8 cellular contexts compared by ENCODE assay signal in the genomic region with DNA sequence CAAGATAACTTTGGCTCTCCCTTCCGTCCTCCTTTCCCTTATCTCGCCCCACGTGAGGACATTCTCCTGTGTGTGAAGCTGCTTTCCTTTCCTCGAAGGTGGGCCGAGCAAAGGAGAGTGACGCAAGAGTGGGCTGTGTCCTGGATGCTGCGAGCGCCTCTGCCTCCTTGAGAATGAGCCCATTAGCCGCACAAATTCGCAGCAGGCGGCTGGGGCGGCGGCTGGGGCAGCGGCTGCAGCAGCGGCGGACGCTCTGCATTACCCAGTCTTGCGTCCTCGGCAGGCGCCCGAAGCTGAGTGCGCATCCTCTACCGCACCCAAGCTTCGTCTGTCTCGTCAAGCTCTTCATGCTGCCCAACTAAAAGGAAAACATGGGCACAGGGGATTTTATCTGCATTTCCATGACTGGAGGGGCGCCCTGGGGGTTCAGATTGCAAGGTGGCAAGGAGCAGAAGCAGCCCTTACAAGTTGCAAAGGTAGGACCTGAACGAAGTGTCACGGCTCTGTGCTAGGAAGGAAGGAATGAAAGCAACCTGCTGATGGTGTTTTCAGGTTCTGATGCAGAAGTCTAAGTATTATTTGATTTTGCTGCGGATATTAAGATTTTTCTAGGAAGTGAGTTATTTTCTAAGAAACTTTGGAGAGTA. TPM values are rescaled to one million over a fixed set of nuclear protein-coding genes. Genes with fewer than 3 reads are reported as not detected.
A peak's percentile ranks its signal among the peaks of the same experiment; 100 is the strongest.
DNase-seq lines count a peak whose midpoint lies in the region; ATAC-seq and TF ChIP-seq lines count a peak whose summit lies in the region.

A gene with protein sequence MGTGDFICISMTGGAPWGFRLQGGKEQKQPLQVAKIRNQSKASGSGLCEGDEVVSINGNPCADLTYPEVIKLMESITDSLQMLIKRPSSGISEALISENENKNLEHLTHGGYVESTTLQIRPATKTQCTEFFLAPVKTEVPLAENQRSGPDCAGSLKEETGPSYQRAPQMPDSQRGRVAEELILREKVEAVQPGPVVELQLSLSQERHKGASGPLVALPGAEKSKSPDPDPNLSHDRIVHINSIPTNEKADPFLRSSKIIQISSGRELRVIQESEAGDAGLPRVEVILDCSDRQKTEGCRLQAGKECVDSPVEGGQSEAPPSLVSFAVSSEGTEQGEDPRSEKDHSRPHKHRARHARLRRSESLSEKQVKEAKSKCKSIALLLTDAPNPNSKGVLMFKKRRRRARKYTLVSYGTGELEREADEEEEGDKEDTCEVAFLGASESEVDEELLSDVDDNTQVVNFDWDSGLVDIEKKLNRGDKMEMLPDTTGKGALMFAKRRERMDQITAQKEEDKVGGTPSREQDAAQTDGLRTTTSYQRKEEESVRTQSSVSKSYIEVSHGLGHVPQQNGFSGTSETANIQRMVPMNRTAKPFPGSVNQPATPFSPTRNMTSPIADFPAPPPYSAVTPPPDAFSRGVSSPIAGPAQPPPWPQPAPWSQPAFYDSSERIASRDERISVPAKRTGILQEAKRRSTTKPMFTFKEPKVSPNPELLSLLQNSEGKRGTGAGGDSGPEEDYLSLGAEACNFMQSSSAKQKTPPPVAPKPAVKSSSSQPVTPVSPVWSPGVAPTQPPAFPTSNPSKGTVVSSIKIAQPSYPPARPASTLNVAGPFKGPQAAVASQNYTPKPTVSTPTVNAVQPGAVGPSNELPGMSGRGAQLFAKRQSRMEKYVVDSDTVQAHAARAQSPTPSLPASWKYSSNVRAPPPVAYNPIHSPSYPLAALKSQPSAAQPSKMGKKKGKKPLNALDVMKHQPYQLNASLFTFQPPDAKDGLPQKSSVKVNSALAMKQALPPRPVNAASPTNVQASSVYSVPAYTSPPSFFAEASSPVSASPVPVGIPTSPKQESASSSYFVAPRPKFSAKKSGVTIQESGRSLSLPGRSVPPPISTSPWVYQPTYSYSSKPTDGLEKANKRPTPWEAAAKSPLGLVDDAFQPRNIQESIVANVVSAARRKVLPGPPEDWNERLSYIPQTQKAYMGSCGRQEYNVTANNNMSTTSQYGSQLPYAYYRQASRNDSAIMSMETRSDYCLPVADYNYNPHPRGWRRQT (plus strand): TSS at position 189 of the 647 bp plus-strand sequence. CDS start 183 bp downstream, at position 372.

- no peaks in the 10 kb centered on the region for H3K9me3 ChIP-seq in CD8-positive, alpha-beta T cell (ENCODE audit: low read length)
- H3K9me3 ChIP-seq in Peyer's patch (no peaks in the 10 kb centered on the region), adrenal gland (replicated peaks in 1 of 3) (no peaks in the 10 kb centered on the region)

- no peaks in the 10 kb centered on the region for H3K9me3 Mint-ChIP-seq in CD8-positive, alpha-beta T cell
- H3K9me3 Mint-ChIP-seq in osteocyte (ENCODE audit: unreplicated experiment): no peaks in the 10 kb centered on the region

- POLR2A ChIA-PET in CD8-positive, alpha-beta T cell (lab: Charles Lee): no interaction called here

- H3K27ac Mint-ChIP-seq in CD8-positive, alpha-beta T cell: no peak within 1 kb of the TSS
- peak within 1 kb of the TSS; percentile 72 for H3K27ac Mint-ChIP-seq in osteocyte (ENCODE audit: unreplicated experiment)

- peak within 1 kb of the TSS; percentile 74 for H3K4me3 Mint-ChIP-seq in CD8-positive, alpha-beta T cell
- H3K4me3 Mint-ChIP-seq in osteocyte (ENCODE audit: unreplicated experiment): peak within 1 kb of the TSS; percentile 83

- WGBS in adrenal gland, 4 donors: 3 to 6% (median 4%) methylated on average over 29 of the region's 29 CpGs

- H3K27ac ChIP-seq in CD8-positive, alpha-beta T cell (ENCODE audit: low read depth, low read length): no peak within 1 kb of the TSS
- no peak within 1 kb of the TSS for H3K27ac ChIP-seq in HL-60 (replicated peaks)
- H3K27ac ChIP-seq in Peyer's patch: peak within 1 kb of the TSS; percentile 40 to 81 (median 64)
- H3K27ac ChIP-seq in adrenal gland: peak within 1 kb of the TSS in 2 of 5 donors; percentile 52 to 70

- H3K4me3 ChIP-seq in CD8-positive, alpha-beta T cell (ENCODE audit: low read depth, low read length): peak within 1 kb of the TSS; percentile 43
- H3K4me3 ChIP-seq in HL-60 (replicated peaks; ENCODE audit: insufficient read depth, low read length) (peak within 1 kb of the TSS; percentile 38), Peyer's patch (peak within 1 kb of the TSS; percentile 31 to 63 (median 46)), adrenal gland (peak within 1 kb of the TSS in 1 of 4 donors; percentile 59)

- no peak for TF ChIP-seq CTCF in CD8-positive, alpha-beta T cell (IDR thresholded peaks at IDR 0.05)
- TF ChIP-seq CTCF in HL-60 (IDR thresholded peaks at IDR 0.05; ENCODE audit: insufficient read depth, low read length) (no peak), Peyer's patch (IDR thresholded peaks at IDR 0.05) (no peak), adrenal gland (IDR thresholded peaks at IDR 0.05) (no peak), osteocyte (IDR thresholded peaks at IDR 0.05) (no peak)

- peak in 4 of 7 experiments; percentile 3 to 54 (median 14) for DNase-seq in CD8-positive, alpha-beta T cell
- DNase-seq in HL-60 (ENCODE audit: low read depth in 1 of 2, low spot score in 1 of 2): peak in 1 of 2 experiments; percentile 47
- peak; percentile 31 to 76 (median 72) for DNase-seq in Peyer's patch
- DNase-seq in adrenal gland: peak; percentile 51 to 89 (median 57)
- peak; percentile 88 for DNase-seq in left cardiac atrium
- DNase-seq in osteocyte (ENCODE audit: extremely low spot score, unreplicated experiment): peak; percentile 87
- no peak for DNase-seq in NCI-H2196 treated with DMSO at 0.1 percent for 48 hours (lab: John Stamatoyannopoulos, UW; ENCODE audit: unreplicated experiment)

- H3K27me3 ChIP-seq in CD8-positive, alpha-beta T cell (ENCODE audit: insufficient read depth, low read length): peaks cover 8% of the 10 kb centered on the region
- H3K27me3 ChIP-seq in HL-60 (ENCODE audit: insufficient read depth, poor library complexity, severe bottlenecking) (peaks cover 2% of the 10 kb centered on the region), Peyer's patch (no peaks in the 10 kb centered on the region), adrenal gland (no peaks in the 10 kb centered on the region)

- ATAC-seq in CD8-positive, alpha-beta T cell: peak; percentile 51
- ATAC-seq in GM21381 (IDR thresholded peaks at IDR 0.05; ENCODE audit: unreplicated experiment) (peak; percentile 79), left cardiac atrium (peak; percentile 90 to 98)

- TF ChIP-seq POLR2A in Peyer's patch (IDR thresholded peaks at IDR 0.05) (peak in 1 of 2 donors; percentile 26), adrenal gland (IDR thresholded peaks at IDR 0.05) (peak; percentile 43 to 59)

- intact Hi-C loops in CD8-positive, alpha-beta T cell (cut with DNase I, micrococcal nuclease): loop anchor here in 1 of 2 experiments (1.0 kb wide), 1 partner anchor 146 kb away; no protein-coding TSS in a partner anchor
- intact Hi-C loops in adrenal gland (cut with DNase I) (loop anchor here in 1 of 2 donors (10.0 kb wide), 1 partner anchor 114 kb away; no protein-coding TSS in a partner anchor), left cardiac atrium (cut with DNase I) (loop anchor here (5.0 to 10.0 kb wide), 3 partner anchors 79 to 116 kb away; no protein-coding TSS in a partner anchor)

- no peaks in the 10 kb centered on the region for H3K36me3 ChIP-seq in CD8-positive, alpha-beta T cell (ENCODE audit: insufficient read depth, low read length)
- H3K36me3 ChIP-seq in Peyer's patch (no peaks in the 10 kb centered on the region), adrenal gland (replicated peaks in 1 of 2) (no peaks in the 10 kb centered on the region)

- CTCF ChIA-PET in CD8-positive, alpha-beta T cell (lab: Charles Lee): interaction anchor here (1.1 to 6.1 kb wide), 3 partner anchors 55 to 117 kb away, joined by 3 to 41 read pairs (median 13); no protein-coding TSS in a partner anchor

- H3K4me1 Mint-ChIP-seq in CD8-positive, alpha-beta T cell (ENCODE audit: low read depth): peaks cover 16% of the 10 kb centered on the region
- H3K4me1 Mint-ChIP-seq in osteocyte (ENCODE audit: unreplicated experiment): peaks cover 23% of the 10 kb centered on the region

- H3K36me3 Mint-ChIP-seq in CD8-positive, alpha-beta T cell: no peaks in the 10 kb centered on the region
- no peaks in the 10 kb centered on the region for H3K36me3 Mint-ChIP-seq in osteocyte (ENCODE audit: unreplicated experiment)

- H3K4me1 ChIP-seq in CD8-positive, alpha-beta T cell (ENCODE audit: insufficient read depth, low read length): peaks cover 12% of the 10 kb centered on the region
- H3K4me1 ChIP-seq in Peyer's patch (peaks cover 0 to 7% (median 4%) of the 10 kb centered on the region in 4 donors), adrenal gland (replicated peaks in 1 of 2) (peaks cover 8% of the 10 kb centered on the region in 2 donors)

- peaks cover 28% of the 10 kb centered on the region for H3K27me3 Mint-ChIP-seq in CD8-positive, alpha-beta T cell (ENCODE audit: low read depth)
- peaks cover 5% of the 10 kb centered on the region for H3K27me3 Mint-ChIP-seq in osteocyte (ENCODE audit: unreplicated experiment)

RNA-seq across cellular contexts. Expression of the gene that starts here (rescaled TPM):
- total RNA-seq in CD8-positive, alpha-beta T cell: under 1 TPM; 0.24 to 0.25 TPM
- total RNA-seq in Peyer's patch: 10 to 100 TPM; 24.9 to 77.6 (median 41.1) TPM
- total RNA-seq in adrenal gland: 10 to 100 TPM; 15.4 to 49.0 (median 29.9) TPM
- polyA plus RNA-seq in adrenal gland: 10 to 100 TPM in 2 of 3 donors, 1 to 10 TPM in 1; 8.5 to 15.0 (median 12.1) TPM
- total RNA-seq in left cardiac atrium: 10 to 100 TPM; 67.6 to 94.4 TPM
- 3.2 and 4.1 TPM in 2 replicates for total RNA-seq in osteocyte

Comparison
In these comparisons a context has a peak if more than half of its experiments do, and no peak if none do; other contexts are left out.
1. Peak in DNase-seq, ATAC-seq and H3K4me3 ChIP-seq in CD8-positive, alpha-beta T cell; RNA of the gene not detected or under 1 TPM.
2. H3K27ac ChIP-seq: peak in Peyer's patch (4 of 4); none in CD8-positive, alpha-beta T cell (single experiment) and HL-60 (single experiment).
3. Peak in every context shown above with its lines, with median percentiles within 50 percentile points of each other: ATAC-seq.